39 cellular contexts compared by ENCODE assay signal in the genomic region with DNA sequence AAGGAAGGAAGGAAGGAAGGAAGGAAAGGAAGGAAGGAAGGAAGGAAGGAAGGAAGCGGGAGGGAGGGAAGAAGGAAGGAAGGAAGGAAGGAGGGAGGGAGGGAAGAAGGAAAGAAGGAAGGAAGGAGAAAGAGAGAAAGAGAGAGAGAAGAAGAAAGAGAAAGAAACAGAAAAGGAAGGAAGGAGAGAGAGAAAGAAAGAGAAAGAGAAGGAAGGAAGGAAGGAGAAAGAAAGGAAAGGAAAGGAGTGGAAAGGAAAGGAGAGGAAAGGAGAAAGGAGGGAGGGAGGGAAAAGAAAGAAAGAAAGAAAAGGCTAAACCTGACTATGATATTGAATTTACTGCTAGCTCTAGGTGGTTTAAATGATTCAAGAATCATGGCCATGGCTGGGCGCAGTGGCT. TPM values are rescaled to one million over a fixed set of nuclear protein-coding genes. Genes with fewer than 3 reads are reported as not detected.
"Had no signal": no experiment of that assay in that cellular context is flagged by ENCODE, and none has a peak within 500 bp of the region (broad histone marks: within the 10 kb centered on the region; RNA-seq: fewer than 3 reads in every experiment).

No MANE protein-coding gene starts in this region.

- H3K4me3 ChIP-seq: MG63 had no signal

- H3K36me3 ChIP-seq: MG63 had no signal

- DNase-seq: Karpas-422, Kasumi-1, MG63, MM.1S, MV-4-11, NCI-H1048, NCI-H1092, NCI-H1092 treated with DMSO at 0.1 percent for 48 hours, NCI-H1105, NCI-H1105 treated with DMSO at 0.1 percent for 48 hours, NCI-H1417, NCI-H1417 treated with DMSO at 0.1 percent for 48 hours, NCI-H1436, NCI-H1436 treated with DMSO at 0.1 percent for 48 hours, NCI-H146, NCI-H1694, NCI-H1694 treated with DMSO at 0.1 percent for 48 hours, NCI-H187, NCI-H187 treated with DMSO at 0.1 percent for 48 hours, NCI-H1930, NCI-H2029, NCI-H2029 treated with DMSO at 0.1 percent for 48 hours, NCI-H2081, NCI-H2081 treated with DMSO at 0.1 percent for 48 hours, NCI-H2107, NCI-H2171, NCI-H2171 treated with DMSO at 0.1 percent for 48 hours, NCI-H2227 treated with DMSO at 0.1 percent for 48 hours, NCI-H226, NCI-H345, NCI-H446, NCI-H446 treated with DMSO at 0.1 percent for 48 hours, NCI-H510A, NCI-H510A treated with DMSO at 0.1 percent for 48 hours, NCI-H524 had no signal

- H3K27me3 ChIP-seq: MG63 had no signal

RNA-seq across cellular contexts. Expression of gene ASIP, which starts 5.3 kb away (rescaled TPM):
- total RNA-seq: LHCN-M2, M059J, MCF 10A, NCI-H460 had no signal
